ENCODE assay signal across 6 cellular contexts in the genomic region with DNA sequence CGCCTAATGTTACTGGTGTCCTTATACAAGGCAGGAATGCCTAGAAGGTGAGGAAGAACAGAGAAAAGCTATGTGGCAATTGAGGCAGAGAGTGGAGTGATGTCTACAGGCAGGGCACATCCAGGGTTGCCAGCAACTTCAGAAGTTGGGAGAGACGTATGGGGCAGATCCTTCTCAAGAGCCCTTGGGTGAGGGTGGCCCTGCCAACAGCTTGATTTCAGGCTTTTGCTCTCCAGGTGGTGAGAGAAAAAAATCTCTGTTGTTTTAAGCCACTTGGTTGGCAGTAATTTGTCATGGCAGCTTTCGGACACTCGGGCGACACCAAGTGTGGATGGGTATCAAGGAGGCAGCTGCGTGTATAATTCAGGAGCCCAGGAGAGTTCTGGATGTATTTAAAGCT.
"Had no signal": no experiment of that assay in that cellular context is flagged by ENCODE, and none has a peak within 500 bp of the region (broad histone marks: within the 10 kb centered on the region; RNA-seq: fewer than 3 reads in every experiment).

No MANE protein-coding gene starts in this region.

- H3K27ac ChIP-seq: HL-60 had no signal

- H3K4me3 ChIP-seq: K562 had no signal

- ATAC-seq: HepG2, K562 had no signal

- H3K27ac Mint-ChIP-seq: IgD-negative memory B cell had no signal

- H3K4me3 Mint-ChIP-seq: IgD-negative memory B cell had no signal

- DNase-seq: IMR-90, KBM-7 had no signal

- H3K27me3 Mint-ChIP-seq: IgD-negative memory B cell had no signal
